12 cellular contexts compared by ENCODE assay signal in the genomic region with DNA sequence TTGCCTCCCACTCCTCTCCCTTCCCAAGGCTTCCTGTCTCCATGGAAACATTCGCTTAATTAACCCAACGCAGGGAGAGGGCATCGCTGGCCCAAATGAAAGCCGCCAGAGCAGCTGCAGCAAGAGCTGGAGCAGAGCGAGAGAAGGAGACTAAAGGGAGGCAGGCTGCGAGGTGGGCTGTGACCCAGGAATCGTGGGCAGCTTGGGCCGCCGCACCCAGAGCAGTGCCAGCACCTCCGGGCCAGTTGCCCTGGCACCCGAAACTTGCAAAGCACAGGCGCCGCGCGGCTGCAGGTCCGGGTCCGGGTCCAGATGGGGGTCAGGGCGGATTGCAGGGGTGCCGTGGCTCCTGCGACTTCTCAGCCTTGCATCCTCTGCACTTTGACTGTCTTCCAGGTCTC. TPM values are rescaled to one million over a fixed set of nuclear protein-coding genes. Genes with fewer than 3 reads are reported as not detected.
DNase-seq lines count a peak whose midpoint lies in the region; ATAC-seq, FAIRE-seq and TF ChIP-seq lines count a peak whose summit lies in the region.
"Had no signal": no experiment of that assay in that cellular context is flagged by ENCODE, and none has a peak within 500 bp of the region (broad histone marks: within the 10 kb centered on the region; RNA-seq: fewer than 3 reads in every experiment).

No MANE protein-coding gene starts in this region.

- H3K36me3 Mint-ChIP-seq in activated naive CD8-positive, alpha-beta T cell treated with anti-CD3 and anti-CD28 coated beads, Interleukin-2, amount 50 U/mL, for 24 hours (ENCODE audit: low read depth): no peaks in the 10 kb centered on the region

- peaks cover 3% of the 10 kb centered on the region for H3K9me3 Mint-ChIP-seq in activated naive CD8-positive, alpha-beta T cell treated with anti-CD3 and anti-CD28 coated beads, Interleukin-2, amount 50 U/mL, for 24 hours

- H3K36me3 ChIP-seq in A673 (ENCODE audit: insufficient read depth, low read length, poor library complexity, severe bottlenecking) (no peaks in the 10 kb centered on the region), MG63 (peaks cover 5% of the 10 kb centered on the region; the same call in 1 of the 2 replicates), H1 (ENCODE audit: control insufficient read depth in 2 of 4, insufficient read depth in 4 of 4, low read length in 3 of 4) (no peaks in the 10 kb centered on the region), mesendoderm (ENCODE audit: control insufficient read depth, insufficient read depth, low read length) (no peaks in the 10 kb centered on the region)
- H3K36me3 ChIP-seq: BLaER1, thyroid gland had no signal

- H2AFZ ChIP-seq in H1 (ENCODE audit: low read length): peak overlapping the region; percentile 94

- H3K9me3 ChIP-seq in A673 (ENCODE audit: low read depth, low read length, poor library complexity, severe bottlenecking): no peaks in the 10 kb centered on the region
- H3K9me3 ChIP-seq in MG63: no peaks in the 10 kb centered on the region
- no peaks in the 10 kb centered on the region for H3K9me3 ChIP-seq in H1 (ENCODE audit: insufficient read depth in 2 of 2, low read depth in 1 of 2, low read length in 1 of 2)
- H3K9me3 ChIP-seq: BLaER1, thyroid gland had no signal

- H3K56ac ChIP-seq in H1 (replicated peaks; ENCODE audit: insufficient read length, low read depth, low read length) (no peak overlapping the region), mesendoderm (ENCODE audit: low read length) (no peak overlapping the region)

- no peaks in the 10 kb centered on the region for H3K79me1 ChIP-seq in H1 (ENCODE audit: low read depth, low read length)
- H3K79me1 ChIP-seq in mesendoderm (ENCODE audit: low read length): no peaks in the 10 kb centered on the region

- H4K91ac ChIP-seq in H1 (replicated peaks; ENCODE audit: insufficient read length, low read length): no peak overlapping the region

- H3K4me3 ChIP-seq in A673 (ENCODE audit: low read depth, low read length, poor library complexity, severe bottlenecking): peak overlapping the region; percentile 27
- peak overlapping the region; percentile 49 for H3K4me3 ChIP-seq in MG63
- no peak overlapping the region for H3K4me3 ChIP-seq in H1 (ENCODE audit: extremely low read depth in 1 of 4, insufficient read depth in 2 of 4, low read depth in 3 of 4, low read length in 4 of 4)
- H3K4me3 ChIP-seq in mesendoderm (ENCODE audit: low read length): no peak overlapping the region
- H3K4me3 ChIP-seq: BLaER1, thyroid gland had no signal

- no peak overlapping the region for H4K5ac ChIP-seq in H1 (ENCODE audit: insufficient read length, low read depth, low read length)
- no peak overlapping the region for H4K5ac ChIP-seq in mesendoderm (ENCODE audit: low read length)

- 81% methylated on average over 20 of the region's 20 CpGs; no CpG with 5 or more reads in 1 of the 2 experiments for WGBS in H1 (ENCODE audit: extremely low coverage in 1 of 2, insufficient coverage in 1 of 2, insufficient read length in 1 of 2, insufficient replicate concordance in 2 of 2, low coverage in 1 of 2, low lambda C conversion rate in 2 of 2, missing lambda C conversion rate in 1 of 2), 2 experiments
- no CpG with 5 or more reads among the region's 20 CpGs for WGBS in mesendoderm (ENCODE audit: extremely low coverage, insufficient coverage, low lambda C conversion rate)

- H3K23me2 ChIP-seq in H1 (ENCODE audit: low read depth, low read length): no peaks in the 10 kb centered on the region; the same call in 1 of the 2 replicates

- H2BK120ac ChIP-seq in H1 (replicated peaks; ENCODE audit: low read depth, low read length): no peak overlapping the region
- H2BK120ac ChIP-seq in mesendoderm (ENCODE audit: low read depth, low read length): no peak overlapping the region

- H3K27ac Mint-ChIP-seq in activated naive CD8-positive, alpha-beta T cell treated with anti-CD3 and anti-CD28 coated beads, Interleukin-2, amount 50 U/mL, for 24 hours: no peak overlapping the region

- ATAC-seq in HG02981 (IDR thresholded peaks at IDR 0.05; ENCODE audit: unreplicated experiment): no peak
- no peak for ATAC-seq in activated naive CD8-positive, alpha-beta T cell treated with anti-CD3 and anti-CD28 coated beads, Interleukin-2, amount 50 U/mL, for 24 hours
- ATAC-seq in GM21360 (IDR thresholded peaks at IDR 0.05; ENCODE audit: unreplicated experiment): no peak

- H3K79me2 ChIP-seq in H1 (ENCODE audit: control insufficient read depth in 1 of 2, insufficient read depth in 2 of 2, low read length in 2 of 2): no peaks in the 10 kb centered on the region
- H3K79me2 ChIP-seq in mesendoderm (ENCODE audit: control insufficient read depth, insufficient read depth, low read length): no peaks in the 10 kb centered on the region

- H2BK15ac ChIP-seq in H1 (ENCODE audit: low read length): no peak overlapping the region
- no peak overlapping the region for H2BK15ac ChIP-seq in mesendoderm (replicated peaks; ENCODE audit: low read depth)

- peaks cover 10% of the 10 kb centered on the region for H3K27me3 Mint-ChIP-seq in activated naive CD8-positive, alpha-beta T cell treated with anti-CD3 and anti-CD28 coated beads, Interleukin-2, amount 50 U/mL, for 24 hours

- H3K4me2 ChIP-seq in H1 (ENCODE audit: insufficient read depth in 1 of 2, low read depth in 2 of 2, low read length in 2 of 2): peak overlapping the region in 1 of 2 experiments; percentile 7; a peak in 2 of 4 replicates
- no peak overlapping the region for H3K4me2 ChIP-seq in mesendoderm (ENCODE audit: low read length)
- H3K4me2 ChIP-seq: BLaER1 had no signal

- no peak for TF ChIP-seq RAD21 in H1 (IDR thresholded peaks at IDR 0.05 in 1 of 2, conservative IDR thresholded peaks at IDR 0.05 in 1 of 2; ENCODE audit: low read depth in 2 of 2, low read length in 2 of 2)

- CTCF ChIA-PET in A673 (lab: Charles Lee): interaction anchor here (0.6 kb wide), 1 partner anchor 214 kb away, joined by 4 read pairs; no protein-coding TSS in a partner anchor
- CTCF ChIA-PET in H1 (lab: Charles Lee; ENCODE audit: partially characterized antibody): interaction anchor here (1.0 to 1.6 kb wide), 5 partner anchors 10 to 437 kb away, joined by 3 to 7 read pairs (median 4); no protein-coding TSS in a partner anchor

- TF ChIP-seq CTCF in A673 (conservative IDR thresholded peaks at IDR 0.05; ENCODE audit: low read depth, low read length) (no peak), H1 (IDR thresholded peaks at IDR 0.05; ENCODE audit: control extremely low read depth in 1 of 3, insufficient read depth in 1 of 3, low read depth in 1 of 3, low read length in 3 of 3) (no peak)

- no peak for DNase-seq in A673 (ENCODE audit: low spot score)
- peak; percentile 74 for DNase-seq in MG63
- DNase-seq in H1 (ENCODE audit: low read depth in 1 of 2, low spot score in 2 of 2): peak in 1 of 2 experiments; percentile 52
- DNase-seq in mesendoderm: peak; percentile 10
- DNase-seq in activated naive CD8-positive, alpha-beta T cell treated with anti-CD3 and anti-CD28 coated beads, Interleukin-2, amount 50 U/mL, for 24 hours: no peak
- DNase-seq in NCI-H226: no peak
- DNase-seq: KG1; stimulated activated CD4-positive, alpha-beta T cell treated with anti-CD3 and anti-CD28 coated beads, Interleukin-12 subunit alpha, Interleukin-12 subunit beta, amount 100 ng/mL, for 4 hours; thyroid gland had no signal

- BruUV-seq in A673 (replicated peaks; lab: Mats Ljungman, UMichigan): no TSS peak

- no peaks in the 10 kb centered on the region for H4K20me1 ChIP-seq in H1 (replicated peaks in 1 of 2; ENCODE audit: control insufficient read depth in 1 of 2, insufficient read depth in 2 of 2, low read length in 2 of 2)
- H4K20me1 ChIP-seq: BLaER1 had no signal

- H3K23ac ChIP-seq in H1 (ENCODE audit: insufficient read length) (no peak overlapping the region), mesendoderm (ENCODE audit: low read length) (no peak overlapping the region)

- no peak overlapping the region for H3K4me3 Mint-ChIP-seq in activated naive CD8-positive, alpha-beta T cell treated with anti-CD3 and anti-CD28 coated beads, Interleukin-2, amount 50 U/mL, for 24 hours

- H2BK12ac ChIP-seq in H1 (ENCODE audit: low read depth, low read length): no peak overlapping the region

- POLR2A ChIA-PET in A673 (lab: Charles Lee; ENCODE audit: low non-redundant PET): interaction anchor here (0.8 kb wide), 1 partner anchor 708 kb away, joined by 3 read pairs; no protein-coding TSS in a partner anchor
- POLR2A ChIA-PET in H1 (lab: Charles Lee; ENCODE audit: partially characterized antibody): interaction anchor here (0.6 kb wide), 1 partner anchor 93 kb away, joined by 6 read pairs; no protein-coding TSS in a partner anchor

- H2AK5ac ChIP-seq in H1 (ENCODE audit: low read depth, low read length) (no peak overlapping the region), mesendoderm (ENCODE audit: low read length) (no peak overlapping the region)

- intact Hi-C loops in A673 (cut with micrococcal nuclease; ENCODE audit: unreplicated experiment): no loop called here

- no peak overlapping the region for H2BK20ac ChIP-seq in H1 (ENCODE audit: low read length)

- no peaks in the 10 kb centered on the region for H3K4me1 Mint-ChIP-seq in activated naive CD8-positive, alpha-beta T cell treated with anti-CD3 and anti-CD28 coated beads, Interleukin-2, amount 50 U/mL, for 24 hours

- no peak overlapping the region for H3K9ac ChIP-seq in H1 (replicated peaks in 1 of 4; ENCODE audit: extremely low read depth in 1 of 4, low read depth in 3 of 4, low read length in 3 of 4)
- H3K9ac ChIP-seq in mesendoderm (ENCODE audit: low read length): no peak overlapping the region
- H3K9ac ChIP-seq: BLaER1 had no signal

- no peak overlapping the region for H3K4ac ChIP-seq in H1 (replicated peaks; ENCODE audit: insufficient read length, low read depth, low read length)
- no peak overlapping the region for H3K4ac ChIP-seq in mesendoderm (ENCODE audit: low read depth, low read length)

- TF ChIP-seq POLR2A in H1 (IDR thresholded peaks at IDR 0.05; ENCODE audit: control extremely low read depth in 1 of 2, low read depth in 2 of 2, low read length in 2 of 2): no peak

- H2BK5ac ChIP-seq in H1 (ENCODE audit: low read depth, low read length) (no peak overlapping the region), mesendoderm (ENCODE audit: low read length) (no peak overlapping the region)

- H3K4me1 ChIP-seq in A673 (ENCODE audit: insufficient read depth, low read length, poor library complexity, severe bottlenecking) (no peaks in the 10 kb centered on the region), H1 (replicated peaks in 1 of 4; ENCODE audit: control insufficient read depth in 3 of 4, insufficient read depth in 4 of 4, low read length in 3 of 4) (no peaks in the 10 kb centered on the region), mesendoderm (ENCODE audit: control insufficient read depth, low read depth, low read length) (no peaks in the 10 kb centered on the region)
- H3K4me1 ChIP-seq: BLaER1, thyroid gland had no signal

- no peak overlapping the region for H3K18ac ChIP-seq in H1 (ENCODE audit: extremely low read depth, low read length)
- H3K18ac ChIP-seq in mesendoderm (ENCODE audit: low read length): no peak overlapping the region

- H3K14ac ChIP-seq in H1 (ENCODE audit: insufficient read length): no peak overlapping the region

- H4K8ac ChIP-seq in H1 (ENCODE audit: extremely low read depth, insufficient read depth, low read length): no peak overlapping the region; the same call in 1 of the 2 replicates
- H4K8ac ChIP-seq in mesendoderm (ENCODE audit: low read depth, low read length): no peak overlapping the region

- no peak for FAIRE-seq in H1 (lab: Jason Lieb, UNC)

- no peaks in the 10 kb centered on the region for H3K27me3 ChIP-seq in A673 (replicated peaks; ENCODE audit: insufficient read depth, low read depth, low read length, poor library complexity)
- H3K27me3 ChIP-seq in MG63: no peaks in the 10 kb centered on the region
- no peaks in the 10 kb centered on the region for H3K27me3 ChIP-seq in H1 (replicated peaks in 1 of 4; ENCODE audit: control insufficient read depth in 3 of 4, extremely low read depth in 1 of 4, insufficient read depth in 3 of 4, low read length in 3 of 4)
- H3K27me3 ChIP-seq in mesendoderm (ENCODE audit: insufficient read depth, low read length, poor library complexity): no peaks in the 10 kb centered on the region
- H3K27me3 ChIP-seq: BLaER1, thyroid gland had no signal

- H3K27ac ChIP-seq in A673 (ENCODE audit: low read depth, low read length, poor library complexity, severe bottlenecking): no peak overlapping the region
- H3K27ac ChIP-seq in H1 (ENCODE audit: low read depth, low read length): no peak overlapping the region
- H3K27ac ChIP-seq in mesendoderm (ENCODE audit: low read depth, low read length): no peak overlapping the region
- H3K27ac ChIP-seq: BLaER1, thyroid gland had no signal

- TF ChIP-seq EP300 in H1 (IDR thresholded peaks at IDR 0.05; ENCODE audit: borderline replicate concordance in 1 of 2, low read depth in 2 of 2, low read length in 2 of 2): no peak

RNA-seq across cellular contexts. Expression of gene PTPRQ, which starts 43.4 kb away (rescaled TPM):
- 0.09 and 0.15 TPM in 2 replicates for total RNA-seq in A673 (2021)
- total RNA-seq in MG63 (2014; rRNA removed; shearing (Covaris generic); ENCODE audit: low replicate concordance): 4.0 TPM in 2 replicates
- not detected in 2 replicates for total RNA-seq in H1 (2021; fragmentation: NEBNext Ultra II Directional; extraction: Animal tissue kit (Norgen Biotek cat#: 25700))
- not detected in 2 replicates for polyA plus RNA-seq in H1 (2011; rRNA removed)
- polyA plus RNA-seq in H1 (2011; cell fraction: cytosol; rRNA removed): not detected
- polyA plus RNA-seq in H1 (2011; cell fraction: nucleus; rRNA removed): not detected
- not detected in 4 replicates for polyA plus RNA-seq in H1 (2012, experiment 1 of 2)
- polyA plus RNA-seq in H1 (2012, experiment 2 of 2): not detected
- under 0.01 TPM for polyA plus RNA-seq in H1 (2013, experiment 1 of 2)
- not detected for polyA plus RNA-seq in H1 (2013, experiment 2 of 2)
- not detected in 2 replicates for polyA minus RNA-seq in H1 (2011; rRNA and poly(A)+ RNA removed)
- not detected for polyA minus RNA-seq in H1 (2011; cell fraction: cytosol; rRNA and poly(A)+ RNA removed)
- polyA minus RNA-seq in H1 (2011; cell fraction: nucleus; rRNA and poly(A)+ RNA removed): not detected
- polyA plus RNA-seq in mesendoderm (2013, experiment 1 of 2): not detected
- polyA plus RNA-seq in mesendoderm (2013, experiment 2 of 2): not detected

Comparison
In these comparisons a context has a peak if more than half of its experiments do, and no peak if none do; other contexts are left out.
1. DNase-seq: peak in MG63 (single experiment) and mesendoderm (single experiment); none in A673 (single experiment), activated naive CD8-positive, alpha-beta T cell treated with anti-CD3 and anti-CD28 coated beads, Interleukin-2, amount 50 U/mL, for 24 hours (single experiment) and NCI-H226 (single experiment).
2. H3K4me3 ChIP-seq: peak in A673 (single experiment) and MG63 (single experiment); none in H1 (0 of 4) and mesendoderm (single experiment).